ENCODE assay signal across 24 cellular contexts in genomic region chr18:12933323-12933722, GRCh38. TPM values are rescaled to one million over a fixed set of nuclear protein-coding genes. Genes with fewer than 3 reads are reported as not detected.
DNase-seq lines count a peak whose midpoint lies in the region; ATAC-seq, FAIRE-seq and TF ChIP-seq lines count a peak whose summit lies in the region.
"Had no signal": no experiment of that assay in that cellular context is flagged by ENCODE, and none has a peak within 500 bp of the region (broad histone marks: within the 10 kb centered on the region; RNA-seq: fewer than 3 reads in every experiment).

No MANE protein-coding gene starts in this region.

- CTCF ChIA-PET in HEK293 (lab: Yijun Ruan, JAX) (interaction anchor here (0.6 to 4.7 kb wide), 24 partner anchors 9 to 661 kb away, joined by 3 to 224 read pairs (median 8); partner anchors contain the start of gene PTPN2), K562 (lab: Yijun Ruan, JAX; ENCODE audit: low intra/inter-chr PET ratio) (interaction anchor here (2.4 to 2.7 kb wide), 2 partner anchors 189 to 206 kb away, joined by 28 to 49 read pairs; no protein-coding TSS in a partner anchor)

- in situ Hi-C loops in K562 (cut with MboI) = loop anchor here (5.0 kb wide), 1 partner anchor 186 kb away; no protein-coding TSS in a partner anchor

- BruUV-seq in K562 (replicated peaks; lab: Mats Ljungman, UMichigan) = no TSS peak

- no peaks in the 10 kb centered on the region for H3K36me3 ChIP-seq in HEK293 (ENCODE audit: control insufficient read depth in 2 of 2, insufficient read depth in 1 of 2, low read length in 2 of 2)
- no peaks in the 10 kb centered on the region for H3K36me3 ChIP-seq in K562 (ENCODE audit: control insufficient read depth, insufficient read depth, low read length)
- H3K36me3 ChIP-seq in tibial artery = no peaks in the 10 kb centered on the region
- H3K36me3 ChIP-seq: BE2C had no signal

- H3K9me3 ChIP-seq in HEK293 (ENCODE audit: control insufficient read depth, insufficient read depth, low read depth, low read length) (no peaks in the 10 kb centered on the region), K562 (replicated peaks; ENCODE audit: control insufficient read depth, insufficient read depth, low read depth, low read length) (no peaks in the 10 kb centered on the region), tibial artery (no peaks in the 10 kb centered on the region)
- H3K9me3 ChIP-seq: BE2C had no signal

- H3K9me1 ChIP-seq in K562 (ENCODE audit: control insufficient read depth, insufficient read depth, low read length) = no peaks in the 10 kb centered on the region

- POLR2A ChIA-PET in HEK293 (lab: Yijun Ruan, JAX) = interaction anchor here (2.1 kb wide), 1 partner anchor 50 kb away, joined by 12 read pairs; the partner anchor contains the start of gene PTPN2
- POLR2A ChIA-PET in K562 (lab: Yijun Ruan, JAX) = interaction anchor here (0.5 to 2.1 kb wide), 3 partner anchors 170 to 505 kb away, joined by 3 to 5 read pairs (median 4); no protein-coding TSS in a partner anchor

- H3K27ac ChIP-seq in HEK293 (ENCODE audit: extremely low read depth, low read depth, low read length) (no peak overlapping the region), K562 (ENCODE audit: extremely low read depth, low read depth, low read length) (no peak overlapping the region), tibial artery (no peak overlapping the region)
- H3K27ac ChIP-seq: KMS-11 had no signal

- no peak for TF ChIP-seq POLR2A in K562 (conservative IDR thresholded peaks at IDR 0.05)

- FAIRE-seq in K562 (lab: Jason Lieb, UNC) (peak; percentile 40), urothelium cell line (lab: Jason Lieb, UNC) (peak; percentile 90)
- FAIRE-seq: A204.1, G401.6, GM12891, GM18507, H54, HTR-8/SVneo had no signal

- H3K4me2 ChIP-seq in K562 (ENCODE audit: insufficient read depth, low read length) = no peak overlapping the region
- H3K4me2 ChIP-seq: KMS-11 had no signal

- H3K27me3 ChIP-seq in K562 (ENCODE audit: control insufficient read depth in 2 of 2, insufficient read depth in 2 of 2, low read length in 2 of 2) (no peaks in the 10 kb centered on the region), tibial artery (no peaks in the 10 kb centered on the region)
- H3K27me3 ChIP-seq: BE2C had no signal

- DNase-seq in K562 (ENCODE audit: extremely low read depth in 1 of 4, low spot score in 3 of 4) = no peak
- peak; percentile 27 for DNase-seq in medulla oblongata (ENCODE audit: extremely low spot score)
- DNase-seq in urothelium cell line (ENCODE audit: low spot score) = no peak
- no peak for DNase-seq in tibial artery
- no peak for DNase-seq in RKO (ENCODE audit: low spot score)
- DNase-seq: ACHN; BE2C; C1 segment of cervical spinal cord; CD4-positive, CD25-positive, alpha-beta regulatory T cell; CD8-positive, alpha-beta memory T cell; COR-L47; DMS 273 treated with DMSO at 0.1 percent for 48 hours; DMS53; HCEC 1CT; HFFc6 had no signal

- H3K4me3 ChIP-seq in HEK293 (ENCODE audit: low read depth, low read length) (no peak overlapping the region), K562 (no peak overlapping the region), tibial artery (no peak overlapping the region)

- no peaks in the 10 kb centered on the region for H4K20me1 ChIP-seq in K562 (replicated peaks; ENCODE audit: control insufficient read depth, insufficient read depth, low read length)

- no peak overlapping the region for H3K9ac ChIP-seq in K562 (ENCODE audit: insufficient read depth in 1 of 2, low read depth in 2 of 2, low read length in 2 of 2)
- H3K9ac ChIP-seq: KMS-11 had no signal

- no peak for TF ChIP-seq EP300 in K562 (IDR thresholded peaks at IDR 0.05; ENCODE audit: low read length)

- H2AFZ ChIP-seq in K562 (ENCODE audit: low read depth, low read length) = no peak overlapping the region

- no peak for TF ChIP-seq RAD21 in K562 (CRISPR knock-in tag; conservative IDR thresholded peaks at IDR 0.05 in 1 of 2, IDR thresholded peaks at IDR 0.05 in 1 of 2)

- no peak for ATAC-seq in K562
- no peak for ATAC-seq in GM19467 (IDR thresholded peaks at IDR 0.05; ENCODE audit: unreplicated experiment)

- no peaks in the 10 kb centered on the region for H3K79me2 ChIP-seq in K562 (ENCODE audit: control insufficient read depth, insufficient read depth, low read length)

- no peaks in the 10 kb centered on the region for H3K4me1 ChIP-seq in HEK293 (ENCODE audit: control insufficient read depth, insufficient read depth, low read length)
- H3K4me1 ChIP-seq in K562 (replicated peaks in 1 of 2; ENCODE audit: control insufficient read depth in 2 of 2, insufficient read depth in 2 of 2, low read length in 2 of 2) = no peaks in the 10 kb centered on the region; a peak in 1 of 5 replicates
- H3K4me1 ChIP-seq in tibial artery = no peaks in the 10 kb centered on the region
- H3K4me1 ChIP-seq: BE2C had no signal

- intact Hi-C loops in K562 (cut with micrococcal nuclease) = loop anchor here (5.0 kb wide), 1 partner anchor 541 kb away; no protein-coding TSS in a partner anchor
- intact Hi-C loops in tibial artery (cut with DNase I; ENCODE audit: low total_unique reads) = loop anchor here (5.0 kb wide), 1 partner anchor 191 kb away; no protein-coding TSS in a partner anchor

- TF ChIP-seq CTCF in HEK293 (tag by site-specific recombination; IDR thresholded peaks at IDR 0.05) (no peak), K562 (IDR thresholded peaks at IDR 0.05 in 2 of 3, conservative IDR thresholded peaks at IDR 0.05 in 1 of 3; ENCODE audit: insufficient read depth in 2 of 3, low read depth in 1 of 3, low read length in 3 of 3) (no peak), tibial artery (IDR thresholded peaks at IDR 0.05) (no peak)

TF ChIP-seq in HEK293, 187 proteins besides CTCF, POLR2A, EP300 and RAD21 (continues in another document):
- no peak for TF ChIP-seq ZNF174 (tag by site-specific recombination; IDR thresholded peaks at IDR 0.05)
- no peak for TF ChIP-seq ZNF416 (tag by site-specific recombination; IDR thresholded peaks at IDR 0.05)

TF ChIP-seq in K562, 482 proteins besides CTCF, POLR2A, EP300 and RAD21 (continues in another document):
- TF ChIP-seq JUNB (CRISPR knock-in tag; conservative IDR thresholded peaks at IDR 0.05) = no peak

RNA-seq across cellular contexts. Expression of gene SEH1L, which starts 14.5 kb away (rescaled TPM):
- 114 and 160 TPM in 2 replicates for total RNA-seq in K562 (2011; cell fraction: chromatin; rRNA removed; ENCODE audit: low replicate concordance)
- total RNA-seq in K562 (2011; cell fraction: nucleolus; rRNA removed) = 43.2 and 44.6 TPM in 2 replicates
- total RNA-seq in K562 (2011; cell fraction: nucleoplasm; rRNA removed) = 87.4 and 134 TPM in 2 replicates
- total RNA-seq in K562 (2014; rRNA removed) (59.9 and 62.2 TPM in 2 replicates), K562 (2014; rRNA removed; fragmentation: Illumina TruSeq; extraction: Trizol) (111 and 119 TPM in 2 replicates), K562 (2015; rRNA removed; fragmentation: Illumina TruSeq; extraction: Trizol) (90.9 and 94.8 TPM in 2 replicates), K562 (2021) (147 and 148 TPM in 2 replicates)
- polyA plus RNA-seq in K562 (2011; rRNA removed) (124 and 180 TPM in 2 replicates), K562 (2014; fragmentation: Illumina TruSeq; extraction: Trizol) (88.3 and 108 TPM in 2 replicates), K562 (2014; fragmentation: Nextera tagmentation; extraction: Ambion mirVana) (100 to 1,000 TPM in 1 of 2 experiments, 10 to 100 TPM in 1; 83.6 to 108 TPM), K562 (2014; rRNA removed) (73.1 and 79.0 TPM in 2 replicates)
- 106 and 107 TPM in 2 replicates for polyA plus RNA-seq in K562 (2011; cell fraction: cytosol; rRNA removed)
- 62.3 and 70.7 TPM in 2 replicates for polyA plus RNA-seq in K562 (2011; cell fraction: nucleus; rRNA removed)
- 36.1 and 73.0 TPM in 2 replicates for polyA plus RNA-seq in K562 (2012)
- 296 and 323 TPM in 2 replicates for polyA minus RNA-seq in K562 (2011; rRNA and poly(A)+ RNA removed)
- polyA minus RNA-seq in K562 (2011; cell fraction: cytosol; rRNA and poly(A)+ RNA removed) = 95.3 and 113 TPM in 2 replicates
- 32.3 and 57.8 TPM in 2 replicates for polyA minus RNA-seq in K562 (2011; cell fraction: nucleus; rRNA and poly(A)+ RNA removed)

RNA-seq across cellular contexts. Expression of gene PTPN2, which starts 49.3 kb away (rescaled TPM):
- 18.9 and 43.2 TPM in 2 replicates for total RNA-seq in K562 (2011; cell fraction: chromatin; rRNA removed; ENCODE audit: low replicate concordance)
- 13.0 and 20.3 TPM in 2 replicates for total RNA-seq in K562 (2011; cell fraction: nucleolus; rRNA removed)
- total RNA-seq in K562 (2011; cell fraction: nucleoplasm; rRNA removed) = 23.4 and 36.6 TPM in 2 replicates
- total RNA-seq in K562 (2014; rRNA removed) (33.1 and 38.3 TPM in 2 replicates), K562 (2014; rRNA removed; fragmentation: Illumina TruSeq; extraction: Trizol) (56.4 and 67.9 TPM in 2 replicates), K562 (2015; rRNA removed; fragmentation: Illumina TruSeq; extraction: Trizol) (63.6 and 66.4 TPM in 2 replicates), K562 (2021) (37.6 and 40.3 TPM in 2 replicates)
- polyA plus RNA-seq in K562 (2011; rRNA removed) (39.9 and 44.8 TPM in 2 replicates), K562 (2014; fragmentation: Illumina TruSeq; extraction: Trizol) (48.1 and 58.3 TPM in 2 replicates), K562 (2014; fragmentation: Nextera tagmentation; extraction: Ambion mirVana) (10 to 100 TPM; 36.6 to 46.3 TPM), K562 (2014; rRNA removed) (35.0 and 43.8 TPM in 2 replicates)
- polyA plus RNA-seq in K562 (2011; cell fraction: cytosol; rRNA removed) = 7.5 and 17.5 TPM in 2 replicates
- 15.5 and 21.0 TPM in 2 replicates for polyA plus RNA-seq in K562 (2011; cell fraction: nucleus; rRNA removed)
- 36.4 and 37.3 TPM in 2 replicates for polyA plus RNA-seq in K562 (2012)
- 46.7 and 65.3 TPM in 2 replicates for polyA minus RNA-seq in K562 (2011; rRNA and poly(A)+ RNA removed)
- 14.0 and 24.8 TPM in 2 replicates for polyA minus RNA-seq in K562 (2011; cell fraction: cytosol; rRNA and poly(A)+ RNA removed)
- polyA minus RNA-seq in K562 (2011; cell fraction: nucleus; rRNA and poly(A)+ RNA removed) = 11.2 and 19.8 TPM in 2 replicates

RNA-seq across cellular contexts. Expression of gene CEP192, which starts 57.8 kb away (rescaled TPM):
- 63.0 and 175 TPM in 2 replicates for total RNA-seq in K562 (2011; cell fraction: chromatin; rRNA removed; ENCODE audit: low replicate concordance)
- 44.0 and 64.6 TPM in 2 replicates for total RNA-seq in K562 (2011; cell fraction: nucleolus; rRNA removed)
- 59.5 and 69.4 TPM in 2 replicates for total RNA-seq in K562 (2011; cell fraction: nucleoplasm; rRNA removed)
- total RNA-seq in K562 (2014; rRNA removed) = 27.5 and 31.3 TPM in 2 replicates
- 45.9 and 47.3 TPM in 2 replicates for total RNA-seq in K562 (2014; rRNA removed; fragmentation: Illumina TruSeq; extraction: Trizol)
- 45.1 and 48.0 TPM in 2 replicates for total RNA-seq in K562 (2015; rRNA removed; fragmentation: Illumina TruSeq; extraction: Trizol)
- 35.8 and 41.6 TPM in 2 replicates for total RNA-seq in K562 (2021)
- polyA plus RNA-seq in K562 (2011; rRNA removed) = 51.9 and 54.4 TPM in 2 replicates
- polyA plus RNA-seq in K562 (2011; cell fraction: cytosol; rRNA removed) = 16.3 and 30.9 TPM in 2 replicates
- 67.0 and 100 TPM in 2 replicates for polyA plus RNA-seq in K562 (2011; cell fraction: nucleus; rRNA removed)
- polyA plus RNA-seq in K562 (2012) = 23.2 and 25.4 TPM in 2 replicates
- polyA plus RNA-seq in K562 (2014; fragmentation: Illumina TruSeq; extraction: Trizol) = 30.7 and 37.9 TPM in 2 replicates
- polyA plus RNA-seq in K562 (2014; fragmentation: Nextera tagmentation; extraction: Ambion mirVana) = 10 to 100 TPM; 14.4 to 30.5 TPM
- 30.9 and 34.9 TPM in 2 replicates for polyA plus RNA-seq in K562 (2014; rRNA removed)
- polyA minus RNA-seq in K562 (2011; rRNA and poly(A)+ RNA removed) = 109 and 127 TPM in 2 replicates
- 34.9 and 45.1 TPM in 2 replicates for polyA minus RNA-seq in K562 (2011; cell fraction: cytosol; rRNA and poly(A)+ RNA removed)
- polyA minus RNA-seq in K562 (2011; cell fraction: nucleus; rRNA and poly(A)+ RNA removed) = 63.0 and 107 TPM in 2 replicates
